In the genomic region with DNA sequence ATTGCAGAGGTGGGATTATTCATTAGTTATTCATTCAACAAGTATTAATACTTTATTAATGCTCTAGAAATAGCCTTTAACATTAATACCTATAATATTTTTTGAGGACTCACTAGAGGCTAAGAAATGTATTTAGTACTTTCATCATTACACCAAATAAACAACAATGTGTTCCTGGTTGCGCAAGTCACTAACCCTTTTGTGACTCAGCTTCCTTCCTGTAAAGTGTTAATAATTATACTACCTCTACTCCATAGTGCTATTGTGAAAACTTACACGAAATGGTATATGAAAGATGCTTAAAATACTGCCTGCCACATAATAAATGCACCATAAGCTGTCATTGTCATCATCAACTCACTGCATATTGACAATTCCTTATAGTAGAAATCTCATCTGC, we compare ENCODE assay signal across 11 cellular contexts.
DNase-seq lines count a peak whose midpoint lies in the region; ATAC-seq and TF ChIP-seq lines count a peak whose summit lies in the region.
"Had no signal": no experiment of that assay in that cellular context is flagged by ENCODE, and none has a peak within 500 bp of the region (broad histone marks: within the 10 kb centered on the region; RNA-seq: fewer than 3 reads in every experiment).

No MANE protein-coding gene starts in this region.

- H3K4me3 Mint-ChIP-seq in stimulated activated naive B cell treated with anti-CD40 and anti-IgM and Interleukin-4, amounts not matched to agents 10 μg/mL and 1 μg/mL and 100 μg/mL, for 72 hours = no peak overlapping the region
- no peak overlapping the region for H3K4me3 Mint-ChIP-seq in chondrocyte (ENCODE audit: unreplicated experiment)
- H3K4me3 Mint-ChIP-seq: naive thymus-derived CD8-positive, alpha-beta T cell had no signal

- CTCF ChIA-PET in RWPE1 (lab: Yijun Ruan, JAX) = interaction anchor here (0.6 kb wide), 1 partner anchor 133 kb away, joined by 3 read pairs; no protein-coding TSS in a partner anchor

- POLR2A ChIA-PET in RWPE1 (lab: Yijun Ruan, JAX; ENCODE audit: low non-redundant PET) = no interaction called here

- H3K36me3 Mint-ChIP-seq in stimulated activated naive B cell treated with anti-CD40 and anti-IgM and Interleukin-4, amounts not matched to agents 10 μg/mL and 1 μg/mL and 100 μg/mL, for 72 hours = no peaks in the 10 kb centered on the region
- H3K36me3 Mint-ChIP-seq in chondrocyte (ENCODE audit: low read depth) = no peaks in the 10 kb centered on the region

- DNase-seq in GM03348 (ENCODE audit: low spot score) (peak; percentile 6), RWPE1 (ENCODE audit: low spot score) (peak; percentile 35), glomerular visceral epithelial cell (ENCODE audit: extremely low spot score) (peak; percentile 15), chondrocyte (ENCODE audit: low spot score) (no peak), mesenteric fat pad (ENCODE audit: low spot score) (no peak), G401 (ENCODE audit: low spot score) (no peak)
- no peak for DNase-seq in stimulated activated naive B cell treated with anti-CD40 and anti-IgM and Interleukin-4, amounts not matched to agents 10 μg/mL and 1 μg/mL and 100 μg/mL, for 72 hours
- DNase-seq: activated gamma-delta T cell; naive thymus-derived CD8-positive, alpha-beta T cell; spleen had no signal

- no peak overlapping the region for H3K27ac ChIP-seq in RWPE1

- peak; percentile 79 for ATAC-seq in HG03097 (IDR thresholded peaks at IDR 0.05; ENCODE audit: low FRiP score, unreplicated experiment)
- no peak for ATAC-seq in stimulated activated naive B cell treated with anti-CD40 and anti-IgM and Interleukin-4, amounts not matched to agents 10 μg/mL and 1 μg/mL and 100 μg/mL, for 72 hours (replicated peaks)
- ATAC-seq: naive thymus-derived CD8-positive, alpha-beta T cell had no signal

- in situ Hi-C loops in G401 (cut with HindIII; ENCODE audit: low sequenced_read_pairs) = no loop called here

- no peaks in the 10 kb centered on the region for H3K27me3 Mint-ChIP-seq in stimulated activated naive B cell treated with anti-CD40 and anti-IgM and Interleukin-4, amounts not matched to agents 10 μg/mL and 1 μg/mL and 100 μg/mL, for 72 hours
- no peaks in the 10 kb centered on the region for H3K27me3 Mint-ChIP-seq in chondrocyte (ENCODE audit: low read depth)
- H3K27me3 Mint-ChIP-seq: naive thymus-derived CD8-positive, alpha-beta T cell had no signal

- no peaks in the 10 kb centered on the region for H3K9me3 Mint-ChIP-seq in stimulated activated naive B cell treated with anti-CD40 and anti-IgM and Interleukin-4, amounts not matched to agents 10 μg/mL and 1 μg/mL and 100 μg/mL, for 72 hours
- no peaks in the 10 kb centered on the region for H3K9me3 Mint-ChIP-seq in chondrocyte (ENCODE audit: low read depth)
- H3K9me3 Mint-ChIP-seq: naive thymus-derived CD8-positive, alpha-beta T cell had no signal

- H3K27ac Mint-ChIP-seq in stimulated activated naive B cell treated with anti-CD40 and anti-IgM and Interleukin-4, amounts not matched to agents 10 μg/mL and 1 μg/mL and 100 μg/mL, for 72 hours = no peak overlapping the region
- H3K27ac Mint-ChIP-seq in chondrocyte (ENCODE audit: unreplicated experiment) = no peak overlapping the region
- H3K27ac Mint-ChIP-seq: naive thymus-derived CD8-positive, alpha-beta T cell had no signal

- H3K4me1 Mint-ChIP-seq in stimulated activated naive B cell treated with anti-CD40 and anti-IgM and Interleukin-4, amounts not matched to agents 10 μg/mL and 1 μg/mL and 100 μg/mL, for 72 hours = peaks cover 2 to 3% of the 10 kb centered on the region in 2 donors
- H3K4me1 Mint-ChIP-seq in chondrocyte (ENCODE audit: low read depth) = no peaks in the 10 kb centered on the region

- TF ChIP-seq CTCF in RWPE1 (conservative IDR thresholded peaks at IDR 0.05; ENCODE audit: low read depth) = no peak
- TF ChIP-seq CTCF in chondrocyte (IDR thresholded peaks at IDR 0.05) = no peak

Comparison
In these comparisons a context has a peak if more than half of its experiments do, and no peak if none do; other contexts are left out.
1. DNase-seq: peak in GM03348 (single experiment), RWPE1 (single experiment) and glomerular visceral epithelial cell (single experiment); none in stimulated activated naive B cell treated with anti-CD40 and anti-IgM and Interleukin-4, amounts not matched to agents 10 μg/mL and 1 μg/mL and 100 μg/mL, for 72 hours (single experiment), chondrocyte (single experiment), mesenteric fat pad (single experiment) and G401 (single experiment).